Comparison of ENCODE assay signal across 12 cellular contexts in the genomic region with DNA sequence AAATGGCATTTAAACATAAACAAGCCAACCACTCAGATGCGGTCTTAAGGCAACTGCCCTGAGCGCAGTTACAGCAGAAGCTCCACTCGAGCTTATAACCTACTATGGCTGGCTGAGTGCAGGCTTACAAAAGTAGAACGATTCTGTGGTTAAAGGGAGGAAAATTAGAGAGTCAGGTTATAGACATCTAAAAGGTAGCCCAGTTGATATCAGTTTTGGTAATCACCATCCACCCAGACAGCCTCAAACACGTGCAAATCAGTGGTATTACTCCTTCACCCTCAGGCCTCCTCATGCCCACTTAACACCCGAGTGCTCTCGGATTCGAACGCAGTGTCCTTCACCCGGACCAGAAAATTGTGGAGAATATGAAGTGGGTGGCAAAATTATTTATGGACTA. TPM values are rescaled to one million over a fixed set of nuclear protein-coding genes. Genes with fewer than 3 reads are reported as not detected.
A peak's percentile ranks its signal among the peaks of the same experiment; 100 is the strongest.
DNase-seq lines count a peak whose midpoint lies in the region; ATAC-seq and TF ChIP-seq lines count a peak whose summit lies in the region.
"Had no signal": no experiment of that assay in that cellular context is flagged by ENCODE, and none has a peak within 500 bp of the region (broad histone marks: within the 10 kb centered on the region; RNA-seq: fewer than 3 reads in every experiment).

No MANE protein-coding gene starts in this region.

- no peaks in the 10 kb centered on the region for H3K36me3 ChIP-seq in KMS-11 (ENCODE audit: insufficient read depth)
- H3K36me3 ChIP-seq: ascending aorta, esophagus muscularis mucosa had no signal

- peak; percentile 45 to 49 for ATAC-seq in naive B cell (ENCODE audit: low read depth in 2 of 2)
- ATAC-seq in GM21576 (IDR thresholded peaks at IDR 0.05; ENCODE audit: unreplicated experiment): no peak

- peak overlapping the region; percentile 44 to 75 for H3K4me3 Mint-ChIP-seq in CD14-positive monocyte
- peak overlapping the region; percentile 94 for H3K4me3 Mint-ChIP-seq in activated naive CD4-positive, alpha-beta T cell treated with anti-CD3 and anti-CD28 coated beads, Interleukin-2, amount 50 U/mL, for 24 hours
- peak overlapping the region; percentile 72 to 99 (median 88) for H3K4me3 Mint-ChIP-seq in naive B cell

- TF ChIP-seq CTCF in CD14-positive monocyte (IDR thresholded peaks at IDR 0.05): no peak
- TF ChIP-seq CTCF in KMS-11 (conservative IDR thresholded peaks at IDR 0.05; ENCODE audit: low read depth, low read length): no peak
- TF ChIP-seq CTCF in GM20000 (IDR thresholded peaks at IDR 0.05; ENCODE audit: extremely low read depth, missing control alignments): no peak

- peak overlapping the region; percentile 67; the same call in 1 of the 2 replicates for H3K9ac ChIP-seq in KMS-11

- peaks cover 36% of the 10 kb centered on the region for H3K4me1 ChIP-seq in KMS-11 (ENCODE audit: low read depth, poor library complexity, severe bottlenecking)

- no peak overlapping the region for H3K27ac ChIP-seq in KMS-11
- H3K27ac ChIP-seq: ascending aorta, esophagus muscularis mucosa had no signal

- H3K4me3 ChIP-seq in KMS-11 (IDR thresholded peaks at IDR 0.05; ENCODE audit: insufficient read depth, low read depth, low read length): no peak overlapping the region

- no peak overlapping the region for H3K27ac Mint-ChIP-seq in CD14-positive monocyte
- H3K27ac Mint-ChIP-seq in activated naive CD4-positive, alpha-beta T cell treated with anti-CD3 and anti-CD28 coated beads, Interleukin-2, amount 50 U/mL, for 24 hours: peak overlapping the region; percentile 90
- no peak overlapping the region for H3K27ac Mint-ChIP-seq in naive B cell

- H3K36me3 Mint-ChIP-seq in CD14-positive monocyte: peaks cover 0 to 8% of the 10 kb centered on the region in 2 donors
- peaks cover 33% of the 10 kb centered on the region for H3K36me3 Mint-ChIP-seq in activated naive CD4-positive, alpha-beta T cell treated with anti-CD3 and anti-CD28 coated beads, Interleukin-2, amount 50 U/mL, for 24 hours
- H3K36me3 Mint-ChIP-seq in naive B cell: peaks cover 0 to 10% of the 10 kb centered on the region in 2 donors

- H3K27me3 Mint-ChIP-seq in CD14-positive monocyte (ENCODE audit: low read depth in 3 of 3): peaks cover 67 to 88% (median 78%) of the 10 kb centered on the region in 3 donors
- H3K27me3 Mint-ChIP-seq in activated naive CD4-positive, alpha-beta T cell treated with anti-CD3 and anti-CD28 coated beads, Interleukin-2, amount 50 U/mL, for 24 hours: no peaks in the 10 kb centered on the region
- H3K27me3 Mint-ChIP-seq in naive B cell: peaks cover 30 to 63% (median 32%) of the 10 kb centered on the region in 3 donors

- no peak overlapping the region for H2AFZ ChIP-seq in KMS-11 (ENCODE audit: low read depth)

- DNase-seq in CD14-positive monocyte (ENCODE audit: low spot score) (no peak), naive B cell (peak; percentile 7), amygdala (lab: John Stamatoyannopoulos, UW) (no peak), GM20000 (ENCODE audit: low spot score) (no peak), activated gamma-delta T cell treated with Interleukin-2 at 50 U/mL for 16 hours (no peak)
- DNase-seq: NK-92 treated with Interleukin-12 subunit alpha and Interleukin-12 subunit beta, amount 100 ng/mL, for 24 hours; T1000 had no signal

- peaks cover 4% of the 10 kb centered on the region; the same call in 1 of the 2 replicates for H3K27me3 ChIP-seq in KMS-11 (ENCODE audit: insufficient read depth, low read depth)

- H3K79me2 ChIP-seq in KMS-11 (ENCODE audit: insufficient read depth, low read depth): peaks cover 19% of the 10 kb centered on the region

- H3K4me1 Mint-ChIP-seq in CD14-positive monocyte (peaks cover 27% of the 10 kb centered on the region), naive B cell (peaks cover 30 to 48% (median 41%) of the 10 kb centered on the region in 3 donors)
- peaks cover 46% of the 10 kb centered on the region for H3K4me1 Mint-ChIP-seq in activated naive CD4-positive, alpha-beta T cell treated with anti-CD3 and anti-CD28 coated beads, Interleukin-2, amount 50 U/mL, for 24 hours

- intact Hi-C loops in CD14-positive monocyte (cut with micrococcal nuclease): no loop called here

- H3K4me2 ChIP-seq in KMS-11: peak overlapping the region; percentile 76

- peaks cover 0 to 15% (median 6%) of the 10 kb centered on the region in 7 donors for H3K9me3 Mint-ChIP-seq in CD14-positive monocyte
- no peaks in the 10 kb centered on the region for H3K9me3 Mint-ChIP-seq in activated naive CD4-positive, alpha-beta T cell treated with anti-CD3 and anti-CD28 coated beads, Interleukin-2, amount 50 U/mL, for 24 hours
- no peaks in the 10 kb centered on the region for H3K9me3 Mint-ChIP-seq in naive B cell

- H4K20me1 ChIP-seq in KMS-11 (ENCODE audit: insufficient read depth): no peaks in the 10 kb centered on the region

RNA-seq across cellular contexts. Expression of a gene that starts 3.1 kb away (rescaled TPM):
- polyA plus RNA-seq in CD14-positive monocyte: 1 to 10 TPM in 1 of 2 donors, under 1 TPM in 1; 0.61 to 1.3 TPM
- polyA plus RNA-seq in naive B cell (ENCODE audit: low read depth in 6 of 6): 10 to 100 TPM in 2 of 6 donors, 1 to 10 TPM in 4; 4.9 to 27.9 (median 9.0) TPM
